ENCODE assay signal across 27 cellular contexts in the genomic region with DNA sequence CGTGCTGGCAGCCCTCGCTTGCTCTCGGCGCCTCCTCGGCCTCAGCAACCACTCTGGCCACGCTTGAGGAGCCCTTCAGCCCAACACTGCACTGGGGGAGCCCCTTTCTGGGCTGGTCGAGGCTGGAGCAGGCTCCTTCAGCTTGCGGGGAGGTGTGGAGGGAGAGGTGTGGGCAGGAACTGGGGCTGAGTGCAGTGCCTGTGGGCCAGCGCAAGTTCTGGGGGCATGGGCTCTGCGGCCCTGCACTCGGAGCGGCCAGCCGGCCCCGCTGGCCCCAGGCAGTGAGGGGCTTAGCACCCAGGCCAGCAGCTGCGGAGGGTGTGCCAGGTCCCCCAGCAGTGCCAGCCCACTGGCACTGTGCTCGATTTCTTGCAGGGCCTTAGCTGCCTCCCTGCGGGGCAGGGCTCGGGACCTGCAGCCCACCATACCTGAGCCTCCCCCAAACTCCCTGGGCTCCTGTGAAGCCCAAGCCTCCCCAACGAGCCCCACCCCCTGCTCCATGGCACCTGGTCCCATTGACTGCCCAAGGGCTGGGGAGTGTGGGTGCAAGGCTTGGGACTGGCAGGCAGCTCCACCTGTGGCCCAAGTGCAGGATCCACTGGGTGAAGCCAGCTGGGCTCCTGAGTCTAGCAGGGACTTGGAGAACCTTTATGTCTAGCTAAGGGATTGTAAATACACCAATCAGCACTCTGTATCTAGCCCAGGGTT.
"Had no signal": no experiment of that assay in that cellular context is flagged by ENCODE, and none has a peak within 500 bp of the region (broad histone marks: within the 10 kb centered on the region; RNA-seq: fewer than 3 reads in every experiment).

No MANE protein-coding gene starts in this region.

- H3K36me3 ChIP-seq: colonic mucosa, esophagus squamous epithelium, gastrocnemius medialis, heart right ventricle, lower lobe of right lung had no signal

- H3K4me3 Mint-ChIP-seq: dendritic cell treated with granulocyte-macrophage colony-stimulating factor and Interleukin-4, amounts not matched to agents 40 ng/mL and 50 ng/mL, for 4 days; effector memory CD8-positive, alpha-beta T cell; endodermal cell; mesothelial cell of epicardium had no signal

- H3K36me3 Mint-ChIP-seq: mesothelial cell of epicardium had no signal

- H3K27me3 Mint-ChIP-seq: dendritic cell treated with granulocyte-macrophage colony-stimulating factor and Interleukin-4, amounts not matched to agents 40 ng/mL and 50 ng/mL, for 4 days; effector memory CD8-positive, alpha-beta T cell had no signal

- H3K27ac Mint-ChIP-seq: dendritic cell treated with granulocyte-macrophage colony-stimulating factor and Interleukin-4, amounts not matched to agents 40 ng/mL and 50 ng/mL, for 4 days; effector memory CD8-positive, alpha-beta T cell; endodermal cell; mesothelial cell of epicardium had no signal

- DNase-seq: colonic mucosa; cortex of kidney; effector CD8-positive, alpha-beta T cell; effector memory CD8-positive, alpha-beta T cell; endodermal cell; erythroblast; esophagus squamous epithelium; foreskin fibroblast; foreskin melanocyte; gastrocnemius medialis; glutamatergic neuron; head of caudate nucleus; heart right ventricle; hippocampal formation; kidney glomerular epithelial cell; left colon; lower lobe of right lung; mesenchymal stem cell had no signal

- H3K4me1 ChIP-seq: colonic mucosa, esophagus squamous epithelium, gastrocnemius medialis, heart right ventricle, lower lobe of right lung had no signal

- H3K4me3 ChIP-seq: colonic mucosa, esophagus squamous epithelium, gastrocnemius medialis, heart right ventricle, lower lobe of right lung, mucosa of descending colon had no signal

- ATAC-seq: effector memory CD8-positive, alpha-beta T cell; esophagus mucosa; gastrocnemius medialis; heart right ventricle; left colon; left lobe of liver; lower lobe of right lung; mucosa of descending colon had no signal

- H3K4me1 Mint-ChIP-seq: endodermal cell, mesothelial cell of epicardium had no signal

- FAIRE-seq: endometrium, islet of Langerhans, keratinocyte had no signal

- H3K27ac ChIP-seq: colonic mucosa, epithelial cell of prostate, esophagus squamous epithelium, gastrocnemius medialis, heart right ventricle, lower lobe of right lung had no signal

- H3K9me3 ChIP-seq: colonic mucosa, esophagus squamous epithelium, gastrocnemius medialis, heart right ventricle, lower lobe of right lung, mucosa of descending colon had no signal
